1 cellular context compared by ENCODE assay signal in the genomic region with DNA sequence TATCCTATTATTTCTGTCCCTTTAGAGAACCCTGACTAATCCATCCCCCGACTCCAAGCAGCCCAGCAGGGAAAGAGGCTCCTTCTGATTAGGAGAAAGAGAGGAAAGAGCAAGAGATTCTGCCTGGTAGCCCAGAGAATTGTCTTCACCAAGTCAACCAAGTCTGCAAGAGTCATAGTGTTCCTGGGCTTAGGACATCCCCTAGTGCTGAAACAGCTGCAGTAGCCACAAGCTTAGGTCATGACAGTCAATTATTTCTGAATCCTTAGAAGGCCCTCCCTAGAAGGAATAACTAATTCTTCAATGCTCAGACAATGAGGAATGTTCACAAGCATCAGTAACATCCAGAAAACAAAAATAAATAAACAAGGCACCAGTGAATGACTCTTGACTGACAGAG.
TF ChIP-seq lines count a peak whose summit lies in the region.

No MANE protein-coding gene starts in this region.

TF ChIP-seq in GM23338, 12 proteins besides CTCF, POLR2A, EP300 and RAD21:
- TF ChIP-seq, protein P1, sequence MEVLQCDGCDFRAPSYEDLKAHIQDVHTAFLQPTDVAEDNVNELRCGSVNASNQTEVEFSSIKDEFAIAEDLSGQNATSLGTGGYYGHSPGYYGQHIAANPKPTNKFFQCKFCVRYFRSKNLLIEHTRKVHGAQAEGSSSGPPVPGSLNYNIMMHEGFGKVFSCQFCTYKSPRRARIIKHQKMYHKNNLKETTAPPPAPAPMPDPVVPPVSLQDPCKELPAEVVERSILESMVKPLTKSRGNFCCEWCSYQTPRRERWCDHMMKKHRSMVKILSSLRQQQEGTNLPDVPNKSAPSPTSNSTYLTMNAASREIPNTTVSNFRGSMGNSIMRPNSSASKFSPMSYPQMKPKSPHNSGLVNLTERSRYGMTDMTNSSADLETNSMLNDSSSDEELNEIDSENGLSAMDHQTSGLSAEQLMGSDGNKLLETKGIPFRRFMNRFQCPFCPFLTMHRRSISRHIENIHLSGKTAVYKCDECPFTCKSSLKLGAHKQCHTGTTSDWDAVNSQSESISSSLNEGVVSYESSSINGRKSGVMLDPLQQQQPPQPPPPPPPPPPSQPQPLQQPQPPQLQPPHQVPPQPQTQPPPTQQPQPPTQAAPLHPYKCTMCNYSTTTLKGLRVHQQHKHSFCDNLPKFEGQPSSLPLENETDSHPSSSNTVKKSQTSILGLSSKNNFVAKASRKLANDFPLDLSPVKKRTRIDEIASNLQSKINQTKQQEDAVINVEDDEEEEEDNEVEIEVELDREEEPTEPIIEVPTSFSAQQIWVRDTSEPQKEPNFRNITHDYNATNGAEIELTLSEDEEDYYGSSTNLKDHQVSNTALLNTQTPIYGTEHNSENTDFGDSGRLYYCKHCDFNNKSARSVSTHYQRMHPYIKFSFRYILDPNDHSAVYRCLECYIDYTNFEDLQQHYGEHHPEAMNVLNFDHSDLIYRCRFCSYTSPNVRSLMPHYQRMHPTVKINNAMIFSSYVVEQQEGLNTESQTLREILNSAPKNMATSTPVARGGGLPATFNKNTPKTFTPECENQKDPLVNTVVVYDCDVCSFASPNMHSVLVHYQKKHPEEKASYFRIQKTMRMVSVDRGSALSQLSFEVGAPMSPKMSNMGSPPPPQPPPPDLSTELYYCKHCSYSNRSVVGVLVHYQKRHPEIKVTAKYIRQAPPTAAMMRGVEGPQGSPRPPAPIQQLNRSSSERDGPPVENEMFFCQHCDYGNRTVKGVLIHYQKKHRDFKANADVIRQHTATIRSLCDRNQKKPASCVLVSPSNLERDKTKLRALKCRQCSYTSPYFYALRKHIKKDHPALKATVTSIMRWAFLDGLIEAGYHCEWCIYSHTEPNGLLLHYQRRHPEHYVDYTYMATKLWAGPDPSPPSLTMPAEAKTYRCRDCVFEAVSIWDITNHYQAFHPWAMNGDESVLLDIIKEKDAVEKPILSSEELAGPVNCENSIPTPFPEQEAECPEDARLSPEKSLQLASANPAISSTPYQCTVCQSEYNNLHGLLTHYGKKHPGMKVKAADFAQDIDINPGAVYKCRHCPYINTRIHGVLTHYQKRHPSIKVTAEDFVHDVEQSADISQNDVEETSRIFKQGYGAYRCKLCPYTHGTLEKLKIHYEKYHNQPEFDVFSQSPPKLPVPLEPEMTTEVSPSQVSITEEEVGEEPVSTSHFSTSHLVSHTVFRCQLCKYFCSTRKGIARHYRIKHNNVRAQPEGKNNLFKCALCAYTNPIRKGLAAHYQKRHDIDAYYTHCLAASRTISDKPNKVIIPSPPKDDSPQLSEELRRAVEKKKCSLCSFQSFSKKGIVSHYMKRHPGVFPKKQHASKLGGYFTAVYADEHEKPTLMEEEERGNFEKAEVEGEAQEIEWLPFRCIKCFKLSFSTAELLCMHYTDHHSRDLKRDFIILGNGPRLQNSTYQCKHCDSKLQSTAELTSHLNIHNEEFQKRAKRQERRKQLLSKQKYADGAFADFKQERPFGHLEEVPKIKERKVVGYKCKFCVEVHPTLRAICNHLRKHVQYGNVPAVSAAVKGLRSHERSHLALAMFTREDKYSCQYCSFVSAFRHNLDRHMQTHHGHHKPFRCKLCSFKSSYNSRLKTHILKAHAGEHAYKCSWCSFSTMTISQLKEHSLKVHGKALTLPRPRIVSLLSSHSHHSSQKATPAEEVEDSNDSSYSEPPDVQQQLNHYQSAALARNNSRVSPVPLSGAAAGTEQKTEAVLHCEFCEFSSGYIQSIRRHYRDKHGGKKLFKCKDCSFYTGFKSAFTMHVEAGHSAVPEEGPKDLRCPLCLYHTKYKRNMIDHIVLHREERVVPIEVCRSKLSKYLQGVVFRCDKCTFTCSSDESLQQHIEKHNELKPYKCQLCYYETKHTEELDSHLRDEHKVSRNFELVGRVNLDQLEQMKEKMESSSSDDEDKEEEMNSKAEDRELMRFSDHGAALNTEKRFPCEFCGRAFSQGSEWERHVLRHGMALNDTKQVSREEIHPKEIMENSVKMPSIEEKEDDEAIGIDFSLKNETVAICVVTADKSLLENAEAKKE (CRISPR knock-in tag; IDR thresholded peaks at IDR 0.05), result no peak
- TF ChIP-seq ZNF114 (CRISPR knock-in tag; IDR thresholded peaks at IDR 0.05), result no peak
- no peak for TF ChIP-seq STAT1 (IDR thresholded peaks at IDR 0.05; ENCODE audit: unreplicated experiment)
- TF ChIP-seq, protein P2, sequence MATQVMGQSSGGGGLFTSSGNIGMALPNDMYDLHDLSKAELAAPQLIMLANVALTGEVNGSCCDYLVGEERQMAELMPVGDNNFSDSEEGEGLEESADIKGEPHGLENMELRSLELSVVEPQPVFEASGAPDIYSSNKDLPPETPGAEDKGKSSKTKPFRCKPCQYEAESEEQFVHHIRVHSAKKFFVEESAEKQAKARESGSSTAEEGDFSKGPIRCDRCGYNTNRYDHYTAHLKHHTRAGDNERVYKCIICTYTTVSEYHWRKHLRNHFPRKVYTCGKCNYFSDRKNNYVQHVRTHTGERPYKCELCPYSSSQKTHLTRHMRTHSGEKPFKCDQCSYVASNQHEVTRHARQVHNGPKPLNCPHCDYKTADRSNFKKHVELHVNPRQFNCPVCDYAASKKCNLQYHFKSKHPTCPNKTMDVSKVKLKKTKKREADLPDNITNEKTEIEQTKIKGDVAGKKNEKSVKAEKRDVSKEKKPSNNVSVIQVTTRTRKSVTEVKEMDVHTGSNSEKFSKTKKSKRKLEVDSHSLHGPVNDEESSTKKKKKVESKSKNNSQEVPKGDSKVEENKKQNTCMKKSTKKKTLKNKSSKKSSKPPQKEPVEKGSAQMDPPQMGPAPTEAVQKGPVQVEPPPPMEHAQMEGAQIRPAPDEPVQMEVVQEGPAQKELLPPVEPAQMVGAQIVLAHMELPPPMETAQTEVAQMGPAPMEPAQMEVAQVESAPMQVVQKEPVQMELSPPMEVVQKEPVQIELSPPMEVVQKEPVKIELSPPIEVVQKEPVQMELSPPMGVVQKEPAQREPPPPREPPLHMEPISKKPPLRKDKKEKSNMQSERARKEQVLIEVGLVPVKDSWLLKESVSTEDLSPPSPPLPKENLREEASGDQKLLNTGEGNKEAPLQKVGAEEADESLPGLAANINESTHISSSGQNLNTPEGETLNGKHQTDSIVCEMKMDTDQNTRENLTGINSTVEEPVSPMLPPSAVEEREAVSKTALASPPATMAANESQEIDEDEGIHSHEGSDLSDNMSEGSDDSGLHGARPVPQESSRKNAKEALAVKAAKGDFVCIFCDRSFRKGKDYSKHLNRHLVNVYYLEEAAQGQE (IDR thresholded peaks at IDR 0.05; ENCODE audit: unreplicated experiment), result no peak
TF ChIP-seq in GM23338: peak in this region for 0.
